In genomic region chr12:108720757-108721514, GRCh38 we compare ENCODE assay signal across 15 cellular contexts. TPM values are rescaled to one million over a fixed set of nuclear protein-coding genes. Genes with fewer than 3 reads are reported as not detected.
DNase-seq lines count a peak whose midpoint lies in the region; ATAC-seq, FAIRE-seq and TF ChIP-seq lines count a peak whose summit lies in the region.
"Had no signal": no experiment of that assay in that cellular context is flagged by ENCODE, and none has a peak within 500 bp of the region (broad histone marks: within the 10 kb centered on the region; RNA-seq: fewer than 3 reads in every experiment).

No MANE protein-coding gene starts in this region.

- H4K8ac ChIP-seq in mesendoderm (ENCODE audit: low read depth, low read length) = no peak overlapping the region

- no peak overlapping the region for H2AK5ac ChIP-seq in mesendoderm (ENCODE audit: low read length)

- peaks cover 11% of the 10 kb centered on the region; the same call in 1 of the 2 replicates for H4K20me1 ChIP-seq in OCI-LY7 (ENCODE audit: insufficient read depth, low read length)

- no peak overlapping the region for H3K4me3 Mint-ChIP-seq in activated CD8-positive, alpha-beta T cell treated with anti-CD3 and anti-CD28 coated beads for 36 hours
- H3K4me3 Mint-ChIP-seq: central memory CD8-positive, alpha-beta T cell; H9; naive thymus-derived CD4-positive, alpha-beta T cell had no signal

- H4K5ac ChIP-seq in mesendoderm (ENCODE audit: low read length) = no peak overlapping the region

- H3K4ac ChIP-seq in mesendoderm (ENCODE audit: low read depth, low read length) = no peak overlapping the region

- H3K9me3 ChIP-seq in A549 (no peaks in the 10 kb centered on the region), OCI-LY7 (ENCODE audit: low read length) (no peaks in the 10 kb centered on the region)

- peak overlapping the region; percentile 90 for H3K4me2 ChIP-seq in A549
- no peak overlapping the region for H3K4me2 ChIP-seq in mesendoderm (ENCODE audit: low read length)
- H3K4me2 ChIP-seq in OCI-LY7 (ENCODE audit: low read length) = no peak overlapping the region

- H2BK5ac ChIP-seq in mesendoderm (ENCODE audit: low read length) = no peak overlapping the region

- H3K27ac ChIP-seq in A549 (peak overlapping the region; percentile 65 to 88), mesendoderm (ENCODE audit: low read depth, low read length) (no peak overlapping the region), OCI-LY7 (ENCODE audit: low read depth, low read length, poor library complexity, severe bottlenecking) (no peak overlapping the region)
- H3K27ac ChIP-seq: HL-60 had no signal

- no peak overlapping the region for H2AFZ ChIP-seq in OCI-LY7 (ENCODE audit: low read length)

- H3K4me1 Mint-ChIP-seq in activated CD8-positive, alpha-beta T cell treated with anti-CD3 and anti-CD28 coated beads for 36 hours (ENCODE audit: low read depth) = peaks cover 27% of the 10 kb centered on the region

- POLR2A ChIA-PET in A549 (lab: Yijun Ruan, JAX) = interaction anchor here (0.7 to 1.4 kb wide), 2 partner anchors 9 to 30 kb away, joined by 3 to 6 read pairs; no protein-coding TSS in a partner anchor
- POLR2A ChIA-PET in OCI-LY7 (lab: Charles Lee) = interaction anchor here (0.6 to 1.4 kb wide), 3 partner anchors 8 to 57 kb away, joined by 3 to 6 read pairs (median 4); no protein-coding TSS in a partner anchor
- POLR2A ChIA-PET in activated CD8-positive, alpha-beta T cell treated with anti-CD3 and anti-CD28 coated beads for 36 hours (lab: Charles Lee) = no interaction called here

- H3K56ac ChIP-seq in mesendoderm (ENCODE audit: low read length) = no peak overlapping the region

- BruUV-seq in OCI-LY7 (replicated peaks; lab: Mats Ljungman, UMichigan) = no TSS peak

- no peak overlapping the region for H3K27ac Mint-ChIP-seq in activated CD8-positive, alpha-beta T cell treated with anti-CD3 and anti-CD28 coated beads for 36 hours
- H3K27ac Mint-ChIP-seq: naive thymus-derived CD4-positive, alpha-beta T cell had no signal

- peaks cover 23% of the 10 kb centered on the region for H3K79me1 ChIP-seq in mesendoderm (ENCODE audit: low read length)

- TF ChIP-seq EP300 in A549 (IDR thresholded peaks at IDR 0.05) = no peak

- H3K27me3 Mint-ChIP-seq in activated CD8-positive, alpha-beta T cell treated with anti-CD3 and anti-CD28 coated beads for 36 hours = no peaks in the 10 kb centered on the region
- H3K27me3 Mint-ChIP-seq: central memory CD8-positive, alpha-beta T cell had no signal

- no peak overlapping the region for H3K18ac ChIP-seq in mesendoderm (ENCODE audit: low read length)

- H3K36me3 ChIP-seq in mesendoderm (ENCODE audit: control insufficient read depth, insufficient read depth, low read length) = no peaks in the 10 kb centered on the region
- peaks cover 15% of the 10 kb centered on the region for H3K36me3 ChIP-seq in OCI-LY7 (ENCODE audit: insufficient read depth, low read length)

- WGBS in A549 (ENCODE audit: missing lambda C conversion rate) = 70% methylated on average over 5 of the region's 5 CpGs
- WGBS in mesendoderm (ENCODE audit: extremely low coverage, insufficient coverage, low lambda C conversion rate) = no CpG with 5 or more reads among the region's 5 CpGs

- no peak overlapping the region for H3K4me3 ChIP-seq in A549
- H3K4me3 ChIP-seq in mesendoderm (ENCODE audit: low read length) = no peak overlapping the region
- no peak overlapping the region for H3K4me3 ChIP-seq in OCI-LY7 (ENCODE audit: low read depth, low read length, poor library complexity, severe bottlenecking)

- no peaks in the 10 kb centered on the region for H3K9me2 ChIP-seq in OCI-LY7 (ENCODE audit: insufficient read depth, low read length)

- H3K27me3 ChIP-seq in mesendoderm (ENCODE audit: insufficient read depth, low read length, poor library complexity) = no peaks in the 10 kb centered on the region

- no peak overlapping the region for H3K9ac ChIP-seq in mesendoderm (ENCODE audit: low read length)

- peaks cover 2% of the 10 kb centered on the region for H3K36me3 Mint-ChIP-seq in activated CD8-positive, alpha-beta T cell treated with anti-CD3 and anti-CD28 coated beads for 36 hours (ENCODE audit: low read depth)

- intact Hi-C loops in OCI-LY7 (cut with micrococcal nuclease; ENCODE audit: unreplicated experiment) = no loop called here
- intact Hi-C loops in activated CD8-positive, alpha-beta T cell treated with anti-CD3 and anti-CD28 coated beads for 36 hours (cut with micrococcal nuclease) = no loop called here

- FAIRE-seq in A549 (lab: Jason Lieb, UNC) = no peak

- no peak for TF ChIP-seq POLR2A in A549 (IDR thresholded peaks at IDR 0.05; ENCODE audit: low read length)

- no peaks in the 10 kb centered on the region for H3K9me3 Mint-ChIP-seq in activated CD8-positive, alpha-beta T cell treated with anti-CD3 and anti-CD28 coated beads for 36 hours
- H3K9me3 Mint-ChIP-seq: central memory CD8-positive, alpha-beta T cell; H9; naive thymus-derived CD4-positive, alpha-beta T cell had no signal

- TF ChIP-seq RAD21 in A549 (conservative IDR thresholded peaks at IDR 0.05 in 1 of 2, IDR thresholded peaks at IDR 0.05 in 1 of 2) = no peak

- no peak for TF ChIP-seq CTCF in A549 (IDR thresholded peaks at IDR 0.05)
- TF ChIP-seq CTCF in OCI-LY7 (conservative IDR thresholded peaks at IDR 0.05; ENCODE audit: low read length) = no peak
- TF ChIP-seq CTCF in activated CD8-positive, alpha-beta T cell treated with anti-CD3 and anti-CD28 coated beads for 36 hours (IDR thresholded peaks at IDR 0.05) = no peak

- peak in 1 of 2 experiments; percentile 16; a peak in 2 of 6 replicates for ATAC-seq in A549
- ATAC-seq in activated CD8-positive, alpha-beta T cell treated with anti-CD3 and anti-CD28 coated beads for 36 hours = no peak
- no peak for ATAC-seq in HG02588 (IDR thresholded peaks at IDR 0.05; ENCODE audit: unreplicated experiment)
- ATAC-seq: naive thymus-derived CD4-positive, alpha-beta T cell had no signal

- peaks cover 68% of the 10 kb centered on the region for H3K79me2 ChIP-seq in mesendoderm (ENCODE audit: control insufficient read depth, insufficient read depth, low read length)
- H3K79me2 ChIP-seq in OCI-LY7 (ENCODE audit: insufficient read depth, low read depth, low read length) = peaks cover 90% of the 10 kb centered on the region

- DNase-seq in A549 (ENCODE audit: low read depth in 1 of 2, low spot score in 1 of 2) (no peak), M059J (ENCODE audit: low read depth) (peak; percentile 84), dermis blood vessel endothelial cell (peak; percentile 44), mesendoderm (peak; percentile 66), OCI-LY7 (ENCODE audit: low spot score) (no peak), T-helper 2 cell (no peak)
- DNase-seq in activated CD8-positive, alpha-beta T cell treated with anti-CD3 and anti-CD28 coated beads for 36 hours = no peak
- DNase-seq: H9; head of caudate nucleus; naive thymus-derived CD4-positive, alpha-beta T cell; NCI-H146; stimulated activated CD4-positive, alpha-beta T cell treated with anti-CD3 and anti-CD28 coated beads, Interleukin-1b, Interleukin-23, amount 100 ng/mL, for 48 hours had no signal

- no peak overlapping the region for H3K23ac ChIP-seq in mesendoderm (ENCODE audit: low read length)

- H3K4me1 ChIP-seq in A549 (peaks cover 82% of the 10 kb centered on the region), mesendoderm (ENCODE audit: control insufficient read depth, low read depth, low read length) (peaks cover 10% of the 10 kb centered on the region), OCI-LY7 (ENCODE audit: insufficient read depth, low read length, poor library complexity, severe bottlenecking) (peaks cover 22% of the 10 kb centered on the region)

- H2BK120ac ChIP-seq in mesendoderm (ENCODE audit: low read depth, low read length) = no peak overlapping the region

- H2BK15ac ChIP-seq in mesendoderm (replicated peaks; ENCODE audit: low read depth) = no peak overlapping the region

- CTCF ChIA-PET in A549 (lab: Yijun Ruan, JAX) (interaction anchor here (1.0 to 2.7 kb wide), 7 partner anchors 11 to 56 kb away, joined by 3 to 12 read pairs (median 5); no protein-coding TSS in a partner anchor), OCI-LY7 (lab: Charles Lee; ENCODE audit: unreplicated experiment) (no interaction called here)
- CTCF ChIA-PET in activated CD8-positive, alpha-beta T cell treated with anti-CD3 and anti-CD28 coated beads for 36 hours (lab: Charles Lee) = no interaction called here

TF ChIP-seq in A549, 52 proteins besides CTCF, POLR2A, EP300 and RAD21:
- TF ChIP-seq E2F6 (IDR thresholded peaks at IDR 0.05; ENCODE audit: borderline replicate concordance, low read depth) = no peak
- no peak for TF ChIP-seq SREBF2 (IDR thresholded peaks at IDR 0.05)
- no peak for TF ChIP-seq CHD4 (IDR thresholded peaks at IDR 0.05; ENCODE audit: borderline replicate concordance)

RNA-seq across cellular contexts. Expression of gene CORO1C, which starts 10.4 kb away (rescaled TPM):
- 245 and 296 TPM in 2 replicates for polyA plus RNA-seq in A549 (2011; rRNA removed)
- polyA plus RNA-seq in A549 (2012; cell fraction: cytosol; rRNA removed) = 158 and 173 TPM in 2 replicates
- polyA plus RNA-seq in A549 (2012; cell fraction: nucleus; rRNA removed) = 116 and 183 TPM in 2 replicates
- 165 to 189 TPM (median 166 TPM) in 3 replicates for polyA plus RNA-seq in A549 (2017; fragmentation: RNase III; extraction: RNeasy Plus Mini Kit Qiagen cat#74134 plus additional on column Dnase treatment)
- 601 and 684 TPM in 2 replicates for polyA minus RNA-seq in A549 (2011; rRNA and poly(A)+ RNA removed)
- total RNA-seq in M059J (2014; rRNA removed; shearing (Covaris generic)) = 118 and 171 TPM in 2 replicates
- total RNA-seq in dermis blood vessel endothelial cell = 131 and 213 TPM in 2 replicates
- polyA plus RNA-seq in mesendoderm (2013, experiment 1 of 2) = 122 TPM
- 119 TPM for polyA plus RNA-seq in mesendoderm (2013, experiment 2 of 2)
- total RNA-seq in OCI-LY7 (2014; rRNA removed; shearing (Covaris generic)) = 74.7 and 76.3 TPM in 2 replicates
- total RNA-seq in OCI-LY7 (2022) = 127 and 148 TPM in 2 replicates
- 10 to 100 TPM; 90.1 to 98.9 TPM for total RNA-seq in activated CD8-positive, alpha-beta T cell treated with anti-CD3 and anti-CD28 coated beads for 36 hours

Comparison
In these comparisons a context has a peak if more than half of its experiments do, and no peak if none do; other contexts are left out.
1. DNase-seq: peak in M059J (single experiment), dermis blood vessel endothelial cell (single experiment) and mesendoderm (single experiment); none in A549 (0 of 2), OCI-LY7 (single experiment), activated CD8-positive, alpha-beta T cell treated with anti-CD3 and anti-CD28 coated beads for 36 hours (single experiment) and T-helper 2 cell (0 of 5).
2. H3K27ac ChIP-seq: peak in A549 (2 of 2); none in mesendoderm (single experiment) and OCI-LY7 (single experiment).